ENCODE assay signal across 22 cellular contexts in the genomic region with DNA sequence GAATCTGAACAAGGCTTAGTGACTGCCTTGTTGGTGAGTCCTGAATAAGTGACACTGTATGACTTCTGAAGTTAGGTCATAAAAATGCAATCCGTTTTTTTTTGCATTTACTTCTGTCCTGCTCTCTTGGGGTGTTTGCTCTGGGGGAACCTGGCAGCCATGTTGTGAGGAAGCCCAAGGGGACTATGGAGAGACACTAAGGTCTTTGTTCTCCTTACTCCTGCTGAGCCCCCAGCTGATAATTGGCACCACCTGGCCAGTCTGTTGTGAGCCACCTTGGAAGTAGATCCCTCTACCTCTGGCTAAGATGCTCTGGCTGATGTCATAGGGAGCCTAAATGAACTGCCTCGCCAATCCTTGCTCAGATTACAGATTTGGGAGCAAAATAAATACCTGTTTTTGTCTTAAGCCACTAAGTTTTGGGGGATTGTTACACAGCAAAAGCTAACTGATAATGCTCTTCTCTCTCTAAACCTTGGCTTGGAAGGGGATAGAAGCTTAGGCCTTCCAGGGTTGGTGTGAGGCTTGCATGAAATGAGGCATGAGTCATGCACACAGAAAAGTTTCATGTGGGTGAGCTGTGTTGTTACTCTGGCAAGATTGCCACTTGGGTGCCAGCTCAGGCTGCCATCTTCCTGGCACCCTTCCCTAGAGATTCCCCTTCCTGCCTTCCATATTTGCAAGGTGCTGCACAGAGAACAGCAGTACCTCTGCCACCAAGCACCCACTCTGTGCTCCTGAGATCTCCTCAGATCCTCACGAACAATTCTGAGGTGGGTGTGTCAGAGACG. TPM values are rescaled to one million over a fixed set of nuclear protein-coding genes. Genes with fewer than 3 reads are reported as not detected.
DNase-seq lines count a peak whose midpoint lies in the region; ATAC-seq, FAIRE-seq and TF ChIP-seq lines count a peak whose summit lies in the region.
"Had no signal": no experiment of that assay in that cellular context is flagged by ENCODE, and none has a peak within 500 bp of the region (broad histone marks: within the 10 kb centered on the region; RNA-seq: fewer than 3 reads in every experiment).

No MANE protein-coding gene starts in this region.

- no peak overlapping the region for H3K9ac ChIP-seq in SK-N-SH

- no peaks in the 10 kb centered on the region for H3K27me3 ChIP-seq in SK-N-SH (ENCODE audit: insufficient read depth)
- no peaks in the 10 kb centered on the region for H3K27me3 ChIP-seq in MG63
- H3K27me3 ChIP-seq: SJSA1 had no signal

- H3K9me2 ChIP-seq in SK-N-SH, result no peaks in the 10 kb centered on the region

- H3K4me3 ChIP-seq in SK-N-SH (ENCODE audit: low read depth in 2 of 2, low read length in 1 of 2), result no peak overlapping the region
- H3K4me3 ChIP-seq in MG63, result no peak overlapping the region
- H3K4me3 ChIP-seq in mucosa of descending colon, result no peak overlapping the region
- H3K4me3 ChIP-seq: HAP-1, PC-9, SJSA1 had no signal

- H3K36me3 ChIP-seq in SK-N-SH (replicated peaks in 1 of 2; ENCODE audit: control insufficient read depth in 1 of 2, insufficient read depth in 2 of 2, low read length in 1 of 2) (no peaks in the 10 kb centered on the region), MG63 (no peaks in the 10 kb centered on the region), mucosa of descending colon (ENCODE audit: low read depth) (no peaks in the 10 kb centered on the region)
- H3K36me3 ChIP-seq: HAP-1, SJSA1 had no signal

- H3K4me3 Mint-ChIP-seq in glutamatergic neuron (ENCODE audit: unreplicated experiment), result no peak overlapping the region

- CTCF ChIA-PET in SK-N-SH (lab: Yijun Ruan, JAX), result interaction anchor here (1.3 to 2.2 kb wide), 2 partner anchors 10 kb away, joined by 4 to 14 read pairs; a partner anchor contains a TSS

- H3K9me3 ChIP-seq in SK-N-SH, result no peaks in the 10 kb centered on the region
- no peaks in the 10 kb centered on the region for H3K9me3 ChIP-seq in MG63
- H3K9me3 ChIP-seq in mucosa of descending colon, result no peaks in the 10 kb centered on the region
- H3K9me3 ChIP-seq: HAP-1, SJSA1 had no signal

- no peak for FAIRE-seq in HTR-8/SVneo (lab: Jason Lieb, UNC)
- FAIRE-seq: HepG2 had no signal

- no peak for TF ChIP-seq RAD21 in SK-N-SH (IDR thresholded peaks at IDR 0.05; ENCODE audit: low read length)

- intact Hi-C loops in head of caudate nucleus (cut with DNase I) (no loop called here), mucosa of descending colon (cut with DNase I, micrococcal nuclease) (no loop called here)

- no peak overlapping the region for H2AFZ ChIP-seq in SK-N-SH (ENCODE audit: low read depth)
- H2AFZ ChIP-seq: PC-9 had no signal

- 40% methylated on average over 4 of the region's 4 CpGs for WGBS in SK-N-SH (ENCODE audit: low lambda C conversion rate)

- no peaks in the 10 kb centered on the region for H3F3A ChIP-seq in SK-N-SH (replicated peaks; ENCODE audit: insufficient read depth)

- peaks cover 4% of the 10 kb centered on the region for H3K27me3 Mint-ChIP-seq in glutamatergic neuron (ENCODE audit: unreplicated experiment)

- ATAC-seq in SK-N-SH treated with all-trans-retinoic acid at 6 μM for 48 hours (no peak), mucosa of descending colon (no peak)
- ATAC-seq: HepG2 had no signal

- H3K27ac ChIP-seq in SK-N-SH (ENCODE audit: low read depth in 2 of 2, low read length in 1 of 2), result no peak overlapping the region
- H3K27ac ChIP-seq: 22Rv1, C4-2B, PC-9, SJSA1 had no signal

- no peak overlapping the region for H3K4me2 ChIP-seq in SK-N-SH
- H3K4me2 ChIP-seq: PC-9 had no signal

- H3K27ac Mint-ChIP-seq in glutamatergic neuron (ENCODE audit: unreplicated experiment), result no peak overlapping the region

- H3K4me1 ChIP-seq in SK-N-SH (ENCODE audit: control insufficient read depth in 1 of 2, insufficient read depth in 2 of 2, low read depth in 1 of 2, low read length in 1 of 2) (no peaks in the 10 kb centered on the region; a peak in 1 of 4 replicates), mucosa of descending colon (ENCODE audit: low read depth) (no peaks in the 10 kb centered on the region)
- H3K4me1 ChIP-seq: HAP-1, SJSA1 had no signal

- TF ChIP-seq CTCF in SK-N-SH (IDR thresholded peaks at IDR 0.05) (no peak), glutamatergic neuron (IDR thresholded peaks at IDR 0.05; ENCODE audit: partially characterized antibody, unreplicated experiment) (no peak), mucosa of descending colon (IDR thresholded peaks at IDR 0.05) (no peak)

- no peaks in the 10 kb centered on the region for H3K4me1 Mint-ChIP-seq in glutamatergic neuron (ENCODE audit: low read depth, unreplicated experiment)

- POLR2A ChIA-PET in SK-N-SH (lab: Yijun Ruan, JAX), result no interaction called here

- H3K79me2 ChIP-seq in SK-N-SH (ENCODE audit: insufficient read depth), result no peaks in the 10 kb centered on the region

- no peaks in the 10 kb centered on the region for H4K20me1 ChIP-seq in SK-N-SH (ENCODE audit: insufficient read depth)

- peaks cover 5% of the 10 kb centered on the region for H3K9me3 Mint-ChIP-seq in glutamatergic neuron (ENCODE audit: unreplicated experiment)

- TF ChIP-seq EP300 in SK-N-SH (IDR thresholded peaks at IDR 0.05; ENCODE audit: borderline replicate concordance in 1 of 2, low read depth in 1 of 2, low read length in 1 of 2), result no peak

- DNase-seq in SK-N-SH (no peak), MG63 (peak; percentile 19), head of caudate nucleus (peak in 35 of 42 donors; percentile 27 to 90 (median 62)), superior temporal gyrus (ENCODE audit: extremely low spot score) (peak; percentile 62), glutamatergic neuron (no peak), mucosa of descending colon (no peak), HTR-8/SVneo (ENCODE audit: insufficient read length, low spot score) (no peak)
- DNase-seq: AML-193, DMS79 treated with DMSO at 0.1 percent for 48 hours, KG1, NCI-H1417 treated with DMSO at 0.1 percent for 48 hours, NCI-H187 treated with DMSO at 0.1 percent for 48 hours, NCI-H226, NCI-H524 treated with DMSO at 0.1 percent for 48 hours, PC-9, SW 1271 had no signal

- peaks cover 6% of the 10 kb centered on the region for H3K36me3 Mint-ChIP-seq in glutamatergic neuron (ENCODE audit: unreplicated experiment)

TF ChIP-seq in SK-N-SH treated with all-trans-retinoic acid at 6 μM for 48 hours, 23 proteins besides CTCF, POLR2A, EP300 and RAD21:
- TF ChIP-seq BACH2 (CRISPR knock-in tag; IDR thresholded peaks at IDR 0.05; ENCODE audit: borderline replicate concordance) (no peak), OSR1 (CRISPR knock-in tag; IDR thresholded peaks at IDR 0.05) (no peak), PPARA (CRISPR knock-in tag; IDR thresholded peaks at IDR 0.05; ENCODE audit: borderline replicate concordance) (no peak), ZNF565 (CRISPR knock-in tag; conservative IDR thresholded peaks at IDR 0.05; ENCODE audit: low read depth) (0 out of 2 replicates have a peak, but pooled peaks have one; percentile 46), ESRRG (CRISPR knock-in tag; IDR thresholded peaks at IDR 0.05) (no peak), CSDC2 (CRISPR knock-in tag; IDR thresholded peaks at IDR 0.05) (no peak)
TF ChIP-seq in SK-N-SH treated with all-trans-retinoic acid at 6 μM for 48 hours: peak in this region for 1.

TF ChIP-seq in SK-N-SH, 30 proteins besides CTCF, POLR2A, EP300 and RAD21 (continues in another document):
- TF ChIP-seq, protein P1, sequence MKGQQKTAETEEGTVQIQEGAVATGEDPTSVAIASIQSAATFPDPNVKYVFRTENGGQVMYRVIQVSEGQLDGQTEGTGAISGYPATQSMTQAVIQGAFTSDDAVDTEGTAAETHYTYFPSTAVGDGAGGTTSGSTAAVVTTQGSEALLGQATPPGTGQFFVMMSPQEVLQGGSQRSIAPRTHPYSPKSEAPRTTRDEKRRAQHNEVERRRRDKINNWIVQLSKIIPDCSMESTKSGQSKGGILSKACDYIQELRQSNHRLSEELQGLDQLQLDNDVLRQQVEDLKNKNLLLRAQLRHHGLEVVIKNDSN (IDR thresholded peaks at IDR 0.05; ENCODE audit: borderline replicate concordance, low read depth), result no peak
- TF ChIP-seq CHD2 (IDR thresholded peaks at IDR 0.05; ENCODE audit: low read length, partially characterized antibody) (no peak), RFX5 (IDR thresholded peaks at IDR 0.05; ENCODE audit: low read length) (no peak), EZH2phosphoT487 (IDR thresholded peaks at IDR 0.05; ENCODE audit: borderline replicate concordance, low read depth) (no peak), JUND (IDR thresholded peaks at IDR 0.05) (no peak)

RNA-seq across cellular contexts. Expression of a gene that starts 10.1 kb away (rescaled TPM):
- polyA plus RNA-seq in SK-N-SH (2012; rRNA removed), result 2.3 and 4.5 TPM in 2 replicates
- 2.3 and 3.9 TPM in 2 replicates for polyA plus RNA-seq in SK-N-SH (2012; cell fraction: cytosol; rRNA removed)
- polyA plus RNA-seq in SK-N-SH (2012; cell fraction: nucleus; rRNA removed), result 2.4 and 3.2 TPM in 2 replicates
- 0.03 TPM in 1 of 2 replicates, not detected in the other for total RNA-seq in MG63 (2014; rRNA removed; shearing (Covaris generic); ENCODE audit: low replicate concordance)
- total RNA-seq in glutamatergic neuron (ENCODE audit: unreplicated experiment) (225 TPM), mucosa of descending colon (10 to 100 TPM in 1 of 3 donors, under 1 TPM in 2; 0.26 to 14.6 (median 0.82) TPM)
- total RNA-seq: HepG2, PC-9, SJSA1 had no signal
- polyA plus RNA-seq: HepG2 had no signal

RNA-seq across cellular contexts. Expression of a gene that starts 10.4 kb away (rescaled TPM):
- 0.05 and 0.11 TPM in 2 replicates for polyA plus RNA-seq in SK-N-SH (2012; rRNA removed)
- polyA plus RNA-seq in SK-N-SH (2012; cell fraction: cytosol; rRNA removed), result 0.03 and 0.04 TPM in 2 replicates
- 0.08 and 0.12 TPM in 2 replicates for polyA plus RNA-seq in SK-N-SH (2012; cell fraction: nucleus; rRNA removed)
- not detected in 2 replicates for total RNA-seq in MG63 (2014; rRNA removed; shearing (Covaris generic); ENCODE audit: low replicate concordance)
- total RNA-seq in glutamatergic neuron (ENCODE audit: unreplicated experiment) (not detected), mucosa of descending colon (1 to 10 TPM; 3.8 to 4.7 (median 4.1) TPM)
- total RNA-seq: PC-9, SJSA1 had no signal

RNA-seq across cellular contexts. Expression of a gene that starts 27.9 kb away (rescaled TPM):
- not detected in 2 replicates for polyA plus RNA-seq in SK-N-SH (2012; rRNA removed)
- 0.01 TPM in 1 of 2 replicates, not detected in the other for polyA plus RNA-seq in SK-N-SH (2012; cell fraction: cytosol; rRNA removed)
- polyA plus RNA-seq in SK-N-SH (2012; cell fraction: nucleus; rRNA removed), result 0.06 TPM in 1 of 2 replicates, not detected in the other
- total RNA-seq in MG63 (2014; rRNA removed; shearing (Covaris generic); ENCODE audit: low replicate concordance), result not detected in 2 replicates
- total RNA-seq in glutamatergic neuron (ENCODE audit: unreplicated experiment) (not detected), mucosa of descending colon (100 to 1,000 TPM in 1 of 3 donors, 10 to 100 TPM in 2; 49.9 to 139 (median 86.0) TPM)
- total RNA-seq: SJSA1 had no signal

RNA-seq across cellular contexts. Expression of a gene that starts 32.4 kb away (rescaled TPM):
- polyA plus RNA-seq in SK-N-SH (2012; rRNA removed), result 9.4 and 10.9 TPM in 2 replicates
- polyA plus RNA-seq in SK-N-SH (2012; cell fraction: cytosol; rRNA removed), result 6.3 and 9.1 TPM in 2 replicates
- polyA plus RNA-seq in SK-N-SH (2012; cell fraction: nucleus; rRNA removed), result 27.1 and 28.0 TPM in 2 replicates
- 8.5 and 10.9 TPM in 2 replicates for total RNA-seq in MG63 (2014; rRNA removed; shearing (Covaris generic); ENCODE audit: low replicate concordance)
- total RNA-seq in glutamatergic neuron (ENCODE audit: unreplicated experiment) (30.2 TPM), mucosa of descending colon (100 to 1,000 TPM; 106 to 181 (median 116) TPM)

RNA-seq across cellular contexts. Expression of a gene that starts 38.8 kb away (rescaled TPM):
- 9.9 and 10.7 TPM in 2 replicates for polyA plus RNA-seq in SK-N-SH (2012; rRNA removed)
- 7.1 and 7.4 TPM in 2 replicates for polyA plus RNA-seq in SK-N-SH (2012; cell fraction: cytosol; rRNA removed)
- 6.4 and 7.8 TPM in 2 replicates for polyA plus RNA-seq in SK-N-SH (2012; cell fraction: nucleus; rRNA removed)
- 4.5 and 10.5 TPM in 2 replicates for total RNA-seq in MG63 (2014; rRNA removed; shearing (Covaris generic); ENCODE audit: low replicate concordance)
- 6.9 TPM for total RNA-seq in glutamatergic neuron (ENCODE audit: unreplicated experiment)
- 1 to 10 TPM in 2 of 3 donors, under 1 TPM in 1; 0.58 to 1.2 (median 1.0) TPM for total RNA-seq in mucosa of descending colon

Comparison
In these comparisons a context has a peak if more than half of its experiments do, and no peak if none do; other contexts are left out.
1. DNase-seq: peak in MG63 (single experiment), head of caudate nucleus (35 of 42) and superior temporal gyrus (single experiment); none in SK-N-SH (single experiment), glutamatergic neuron (single experiment), mucosa of descending colon (0 of 3) and HTR-8/SVneo (single experiment).
2. RNA of a gene that starts 10.1 kb away (total RNA-seq): 225 TPM in glutamatergic neuron (single experiment); 0.26 to 14.6 TPM in mucosa of descending colon and 0.03 TPM in MG63; every median in the first group is over 10 times any median in the second.
3. RNA of a gene that starts 27.9 kb away (total RNA-seq): 49.9 to 139 TPM in mucosa of descending colon; not detected in glutamatergic neuron (single experiment) and not detected in MG63; every median in the first group is over 10 times any median in the second.